8 cellular contexts compared by ENCODE assay signal in genomic region chrX:71870337-71871098, GRCh38. TPM values are rescaled to one million over a fixed set of nuclear protein-coding genes. Genes with fewer than 3 reads are reported as not detected.
A peak's percentile ranks its signal among the peaks of the same experiment; 100 is the strongest.
DNase-seq lines count a peak whose midpoint lies in the region; ATAC-seq and TF ChIP-seq lines count a peak whose summit lies in the region.

No MANE protein-coding gene starts in this region.

- H3K27me3 Mint-ChIP-seq in Caco-2 (ENCODE audit: insufficient read depth, unreplicated experiment), result peaks cover 4% of the 10 kb centered on the region
- peaks cover 23 to 28% of the 10 kb centered on the region in 2 donors for H3K27me3 Mint-ChIP-seq in CD8-positive, alpha-beta memory T cell

- no peak overlapping the region for H3K27ac ChIP-seq in CD8-positive, alpha-beta memory T cell (ENCODE audit: low read depth, low read length)

- H3K9me3 Mint-ChIP-seq in Caco-2 (ENCODE audit: unreplicated experiment), result no peaks in the 10 kb centered on the region
- no peaks in the 10 kb centered on the region for H3K9me3 Mint-ChIP-seq in CD8-positive, alpha-beta memory T cell

- CTCF ChIA-PET in Caco-2 (lab: Charles Lee), result no interaction called here
- CTCF ChIA-PET in CD8-positive, alpha-beta memory T cell (lab: Charles Lee), result no interaction called here

- no peak overlapping the region for H3K4me3 Mint-ChIP-seq in Caco-2 (ENCODE audit: unreplicated experiment)
- H3K4me3 Mint-ChIP-seq in CD8-positive, alpha-beta memory T cell, result no peak overlapping the region

- DNase-seq in Caco-2 (peak; percentile 44 to 48), HCEC 1CT (peak; percentile 8), SK-MEL-5 (ENCODE audit: low read depth, low spot score) (peak; percentile 40), iPS-NIHi11 (ENCODE audit: low spot score) (peak; percentile 37), left lobe of liver (ENCODE audit: low spot score) (no peak), NCI-H510A treated with DMSO at 0.1 percent for 48 hours (lab: John Stamatoyannopoulos, UW) (no peak)
- no peak for DNase-seq in CD8-positive, alpha-beta memory T cell

- H3K4me1 ChIP-seq in Caco-2, result no peaks in the 10 kb centered on the region
- H3K4me1 ChIP-seq in CD8-positive, alpha-beta memory T cell (ENCODE audit: insufficient read depth, low read length), result no peaks in the 10 kb centered on the region

- no peak for ATAC-seq in left lobe of liver
- no peak for ATAC-seq in GM18861 (IDR thresholded peaks at IDR 0.05; ENCODE audit: unreplicated experiment)

- TF ChIP-seq CTCF in Caco-2 (IDR thresholded peaks at IDR 0.05; ENCODE audit: insufficient read depth in 1 of 2, low read depth in 1 of 2, low read length in 1 of 2, severe bottlenecking in 1 of 2, unreplicated experiment in 1 of 2), result peak; percentile 18 to 27

- H3K9me3 ChIP-seq in Caco-2, result no peaks in the 10 kb centered on the region
- H3K9me3 ChIP-seq in CD8-positive, alpha-beta memory T cell (ENCODE audit: low read length), result no peaks in the 10 kb centered on the region

- H3K4me3 ChIP-seq in Caco-2 (ENCODE audit: low read depth, low read length), result no peak overlapping the region
- no peak overlapping the region for H3K4me3 ChIP-seq in CD8-positive, alpha-beta memory T cell (ENCODE audit: low read length)

- BruUV-seq in Caco-2 (replicated peaks; lab: Mats Ljungman, UMichigan), result no TSS peak

- in situ Hi-C loops in SK-MEL-5 (cut with HindIII; ENCODE audit: low pct_unique_long_range_greater_than_20kb, low sequenced_read_pairs), result no loop called here

- POLR2A ChIA-PET in Caco-2 (lab: Charles Lee), result no interaction called here
- POLR2A ChIA-PET in CD8-positive, alpha-beta memory T cell (lab: Charles Lee), result no interaction called here

- no peaks in the 10 kb centered on the region for H3K36me3 ChIP-seq in Caco-2 (ENCODE audit: control insufficient read depth, insufficient read depth, low read length)
- no peaks in the 10 kb centered on the region for H3K36me3 ChIP-seq in CD8-positive, alpha-beta memory T cell (ENCODE audit: insufficient read depth, low read length)

- intact Hi-C loops in Caco-2 (cut with micrococcal nuclease; ENCODE audit: unreplicated experiment), result loop anchor here (10.0 kb wide), 1 partner anchor 134 kb away; no protein-coding TSS in a partner anchor

- H3K36me3 Mint-ChIP-seq in Caco-2 (ENCODE audit: insufficient read depth, unreplicated experiment), result no peaks in the 10 kb centered on the region
- H3K36me3 Mint-ChIP-seq in CD8-positive, alpha-beta memory T cell, result no peaks in the 10 kb centered on the region

- no peak overlapping the region for H3K27ac Mint-ChIP-seq in Caco-2 (ENCODE audit: unreplicated experiment)
- H3K27ac Mint-ChIP-seq in CD8-positive, alpha-beta memory T cell, result no peak overlapping the region

- H3K27me3 ChIP-seq in Caco-2 (replicated peaks; ENCODE audit: control insufficient read depth, insufficient read depth, low read length), result no peaks in the 10 kb centered on the region
- H3K27me3 ChIP-seq in CD8-positive, alpha-beta memory T cell (ENCODE audit: insufficient read depth, low read length, poor library complexity, severe bottlenecking), result no peaks in the 10 kb centered on the region

- no peaks in the 10 kb centered on the region for H3K4me1 Mint-ChIP-seq in Caco-2 (ENCODE audit: low read depth, unreplicated experiment)
- peaks cover 0 to 7% (median 4%) of the 10 kb centered on the region in 3 donors for H3K4me1 Mint-ChIP-seq in CD8-positive, alpha-beta memory T cell

RNA-seq across cellular contexts. Expression of gene NHSL2, which starts 40.1 kb away (rescaled TPM):
- total RNA-seq in Caco-2 (2022), result 0.18 and 0.39 TPM in 2 replicates
- 0.08 TPM in 1 of 2 replicates, not detected in the other for total RNA-seq in SK-MEL-5 (2014; rRNA removed; shearing (Covaris generic))
- polyA plus RNA-seq in SK-MEL-5 (2015; cell fraction: cytosol; rRNA removed), result 0.05 and 0.06 TPM in 2 replicates
- polyA plus RNA-seq in SK-MEL-5 (2015; cell fraction: nucleus; rRNA removed), result 0.17 and 0.99 TPM in 2 replicates
- total RNA-seq in left lobe of liver, result 1.3 TPM
- total RNA-seq in CD8-positive, alpha-beta memory T cell, result 1 to 10 TPM in 1 of 2 experiments, under 1 TPM in 1; 0.51 to 1.1 TPM
- polyA plus RNA-seq in CD8-positive, alpha-beta memory T cell, result 17.8 TPM

Comparison
In these comparisons a context has a peak if more than half of its experiments do, and no peak if none do; other contexts are left out.
1. DNase-seq: peak in Caco-2 (2 of 2), HCEC 1CT (single experiment), SK-MEL-5 (single experiment) and iPS-NIHi11 (single experiment); none in left lobe of liver (single experiment), NCI-H510A treated with DMSO at 0.1 percent for 48 hours (single experiment) and CD8-positive, alpha-beta memory T cell (0 of 5).